Comparison of ENCODE assay signal across 14 cellular contexts in genomic region chr1:166844791-166845190, GRCh38. TPM values are rescaled to one million over a fixed set of nuclear protein-coding genes. Genes with fewer than 3 reads are reported as not detected.
A peak's percentile ranks its signal among the peaks of the same experiment; 100 is the strongest.
DNase-seq lines count a peak whose midpoint lies in the region; ATAC-seq and TF ChIP-seq lines count a peak whose summit lies in the region.
"Had no signal": no experiment of that assay in that cellular context is flagged by ENCODE, and none has a peak within 500 bp of the region (broad histone marks: within the 10 kb centered on the region; RNA-seq: fewer than 3 reads in every experiment).

No MANE protein-coding gene starts in this region.

- no peak for TF ChIP-seq EP300 in esophagus muscularis mucosa (IDR thresholded peaks at IDR 0.05)

- ATAC-seq in activated B cell treated with CpG ODN at 0.5 μM for 24 hours (ENCODE audit: low read depth) (no peak), sciatic nerve (peak; percentile 7), HG03108 (IDR thresholded peaks at IDR 0.05; ENCODE audit: unreplicated experiment) (no peak)

- no peak overlapping the region for H3K4me3 Mint-ChIP-seq in CD8-positive, alpha-beta memory T cell
- H3K4me3 Mint-ChIP-seq in activated B cell treated with CpG ODN at 0.5 μM for 24 hours, result no peak overlapping the region

- TF ChIP-seq CTCF in activated B cell treated with CpG ODN at 0.5 μM for 24 hours (IDR thresholded peaks at IDR 0.05) (no peak), esophagus muscularis mucosa (IDR thresholded peaks at IDR 0.05) (no peak), foreskin fibroblast (IDR thresholded peaks at IDR 0.05; ENCODE audit: low read depth, low read length) (no peak), brain microvascular endothelial cell (IDR thresholded peaks at IDR 0.05; ENCODE audit: low read depth, low read length, missing control alignments) (no peak)

- intact Hi-C loops in activated B cell treated with CpG ODN at 0.5 μM for 24 hours (cut with micrococcal nuclease), result no loop called here
- intact Hi-C loops in esophagus muscularis mucosa (cut with DNase I), result no loop called here
- intact Hi-C loops in sciatic nerve (cut with DNase I), result no loop called here

- no peaks in the 10 kb centered on the region for H3K27me3 ChIP-seq in CD8-positive, alpha-beta memory T cell (ENCODE audit: insufficient read depth, low read length, poor library complexity, severe bottlenecking)
- H3K27me3 ChIP-seq in esophagus muscularis mucosa (no peaks in the 10 kb centered on the region), brain microvascular endothelial cell (replicated peaks) (no peaks in the 10 kb centered on the region)

- no peaks in the 10 kb centered on the region for H3K9me3 Mint-ChIP-seq in CD8-positive, alpha-beta memory T cell
- no peaks in the 10 kb centered on the region for H3K9me3 Mint-ChIP-seq in activated B cell treated with CpG ODN at 0.5 μM for 24 hours
- H3K9me3 Mint-ChIP-seq: neural crest cell had no signal

- no peaks in the 10 kb centered on the region for H3K27me3 Mint-ChIP-seq in CD8-positive, alpha-beta memory T cell
- H3K27me3 Mint-ChIP-seq in activated B cell treated with CpG ODN at 0.5 μM for 24 hours, result no peaks in the 10 kb centered on the region

- H3K9me3 ChIP-seq in CD8-positive, alpha-beta memory T cell (ENCODE audit: low read length), result no peaks in the 10 kb centered on the region
- H3K9me3 ChIP-seq in esophagus muscularis mucosa, result no peaks in the 10 kb centered on the region

- WGBS in esophagus muscularis mucosa, result 64% methylated on average over 7 of the region's 7 CpGs

- H3K4me1 Mint-ChIP-seq in CD8-positive, alpha-beta memory T cell, result peaks cover 48 to 81% (median 66%) of the 10 kb centered on the region in 3 donors
- H3K4me1 Mint-ChIP-seq in activated B cell treated with CpG ODN at 0.5 μM for 24 hours, result peaks cover 22% of the 10 kb centered on the region

- DNase-seq in CD8-positive, alpha-beta memory T cell, result no peak
- DNase-seq in activated B cell treated with CpG ODN at 0.5 μM for 24 hours (no peak), esophagus muscularis mucosa (ENCODE audit: extremely low spot score) (no peak), sciatic nerve (ENCODE audit: low spot score) (no peak), foreskin fibroblast (no peak), putamen (ENCODE audit: low spot score) (no peak), brain microvascular endothelial cell (no peak)
- DNase-seq: cerebellar nuclear complex, NCI-H146, NCI-H526 treated with DMSO at 0.1 percent for 48 hours, SHP77 had no signal

- H3K4me1 ChIP-seq in CD8-positive, alpha-beta memory T cell (ENCODE audit: insufficient read depth, low read length), result peaks cover 13% of the 10 kb centered on the region
- peaks cover 76 to 83% (median 81%) of the 10 kb centered on the region in 4 donors for H3K4me1 ChIP-seq in esophagus muscularis mucosa

- H3K36me3 ChIP-seq in CD8-positive, alpha-beta memory T cell (ENCODE audit: insufficient read depth, low read length), result peaks cover 54% of the 10 kb centered on the region
- H3K36me3 ChIP-seq in esophagus muscularis mucosa (peaks cover 29 to 88% (median 77%) of the 10 kb centered on the region in 4 donors), brain microvascular endothelial cell (replicated peaks) (peaks cover 55% of the 10 kb centered on the region)

- no peak overlapping the region for H3K27ac ChIP-seq in CD8-positive, alpha-beta memory T cell (ENCODE audit: low read depth, low read length)
- H3K27ac ChIP-seq in esophagus muscularis mucosa (replicated peaks in 1 of 4) (peak overlapping the region; percentile 48 to 64 (median 57)), brain microvascular endothelial cell (no peak overlapping the region)
- H3K27ac ChIP-seq: VCaP had no signal

- CTCF ChIA-PET in CD8-positive, alpha-beta memory T cell (lab: Charles Lee), result no interaction called here
- CTCF ChIA-PET in activated B cell treated with CpG ODN at 0.5 μM for 24 hours (lab: Charles Lee), result no interaction called here

- in situ Hi-C loops in brain microvascular endothelial cell (cut with HindIII; ENCODE audit: low pct_ligation_motif_present, low sequenced_read_pairs), result no loop called here

- H3K4me3 ChIP-seq in CD8-positive, alpha-beta memory T cell (ENCODE audit: low read length), result no peak overlapping the region
- no peak overlapping the region for H3K4me3 ChIP-seq in esophagus muscularis mucosa
- no peak overlapping the region for H3K4me3 ChIP-seq in foreskin fibroblast (ENCODE audit: low read depth in 1 of 2, low read length in 2 of 2)
- H3K4me3 ChIP-seq in brain microvascular endothelial cell (ENCODE audit: low read depth, low read length), result no peak overlapping the region

- peaks cover 0 to 98% (median 22%) of the 10 kb centered on the region in 3 donors for H3K36me3 Mint-ChIP-seq in CD8-positive, alpha-beta memory T cell
- H3K36me3 Mint-ChIP-seq in activated B cell treated with CpG ODN at 0.5 μM for 24 hours (ENCODE audit: low read depth), result peaks cover 87% of the 10 kb centered on the region

- POLR2A ChIA-PET in CD8-positive, alpha-beta memory T cell (lab: Charles Lee), result no interaction called here
- POLR2A ChIA-PET in activated B cell treated with CpG ODN at 0.5 μM for 24 hours (lab: Charles Lee), result no interaction called here

- TF ChIP-seq POLR2A in esophagus muscularis mucosa (IDR thresholded peaks at IDR 0.05; ENCODE audit: low read depth), result no peak

- H3K27ac Mint-ChIP-seq in CD8-positive, alpha-beta memory T cell, result peak overlapping the region in 7 of 8 donors; percentile 7 to 80 (median 46)
- H3K27ac Mint-ChIP-seq in activated B cell treated with CpG ODN at 0.5 μM for 24 hours, result peak overlapping the region; percentile 65

RNA-seq across cellular contexts. Expression of gene POGK, which starts 5.5 kb away (rescaled TPM):
- total RNA-seq in CD8-positive, alpha-beta memory T cell, result 10 to 100 TPM; 71.9 to 76.0 TPM
- 19.1 TPM for polyA plus RNA-seq in CD8-positive, alpha-beta memory T cell
- total RNA-seq in activated B cell treated with CpG ODN at 0.5 μM for 24 hours (37.8 and 39.1 TPM in 2 replicates), esophagus muscularis mucosa (10 to 100 TPM; 28.7 to 43.5 (median 36.4) TPM), sciatic nerve (55.1 TPM)

RNA-seq across cellular contexts. Expression of gene TADA1, which starts 31.3 kb away (rescaled TPM):
- 10 to 100 TPM; 18.5 to 18.6 TPM for total RNA-seq in CD8-positive, alpha-beta memory T cell
- polyA plus RNA-seq in CD8-positive, alpha-beta memory T cell, result 13.2 TPM
- total RNA-seq in activated B cell treated with CpG ODN at 0.5 μM for 24 hours (13.6 and 15.3 TPM in 2 replicates), esophagus muscularis mucosa (10 to 100 TPM in 1 of 4 donors, 1 to 10 TPM in 3; 7.3 to 11.5 (median 8.0) TPM), sciatic nerve (16.9 TPM)

Comparison
In these comparisons a context has a peak if more than half of its experiments do, and no peak if none do; other contexts are left out.
1. H3K27ac ChIP-seq: peak in esophagus muscularis mucosa (4 of 4); none in CD8-positive, alpha-beta memory T cell (single experiment) and brain microvascular endothelial cell (single experiment).